Comparison of ENCODE assay signal across 2 cellular contexts in the genomic region with DNA sequence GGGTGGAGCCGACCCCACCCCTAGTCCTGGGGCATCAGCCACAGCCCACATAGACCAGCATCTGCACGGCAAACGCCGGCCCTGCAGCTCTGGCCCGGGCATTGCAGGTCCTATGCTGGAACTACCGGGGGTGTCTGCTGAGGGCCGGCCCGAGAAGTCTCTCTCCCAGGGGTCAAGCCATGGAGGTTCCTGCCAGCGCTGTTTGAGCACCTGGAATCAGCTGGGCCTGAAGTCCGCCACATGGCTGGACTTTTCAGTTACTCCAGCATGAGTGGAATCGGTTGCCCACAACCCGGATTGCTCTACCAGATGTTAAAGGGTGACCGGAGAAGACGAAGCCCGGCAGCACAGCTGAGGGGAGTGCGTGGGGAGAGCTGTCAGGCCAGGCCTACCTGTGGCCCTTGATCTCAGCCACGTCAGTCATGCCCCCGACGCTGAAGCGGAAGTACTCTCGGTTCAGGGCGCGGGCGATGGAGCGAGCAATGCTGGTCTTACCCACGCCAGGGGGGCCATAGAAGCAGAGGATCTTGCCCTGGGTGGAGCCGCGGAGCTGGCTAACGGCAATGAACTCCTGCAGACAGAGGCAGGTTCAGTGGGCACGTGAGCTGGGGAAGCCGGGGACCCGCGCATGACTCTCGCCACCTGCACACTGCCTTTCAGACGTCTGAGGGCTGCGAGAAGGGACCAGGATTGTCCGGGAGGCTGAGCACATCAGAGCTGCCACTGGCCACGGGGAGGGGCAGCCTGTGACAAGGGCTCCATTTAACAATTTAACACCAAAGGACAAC.
TF ChIP-seq lines count a peak whose summit lies in the region.

No MANE protein-coding gene starts in this region.

TF ChIP-seq in HCT116, 20 proteins besides CTCF, POLR2A, EP300 and RAD21:
- TF ChIP-seq, protein P1, sequence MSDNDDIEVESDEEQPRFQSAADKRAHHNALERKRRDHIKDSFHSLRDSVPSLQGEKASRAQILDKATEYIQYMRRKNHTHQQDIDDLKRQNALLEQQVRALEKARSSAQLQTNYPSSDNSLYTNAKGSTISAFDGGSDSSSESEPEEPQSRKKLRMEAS (IDR thresholded peaks at IDR 0.05), result no peak
- no peak for TF ChIP-seq EGR1 (IDR thresholded peaks at IDR 0.05; ENCODE audit: low read depth)
- no peak for TF ChIP-seq SIN3A (IDR thresholded peaks at IDR 0.05; ENCODE audit: low read depth)
- TF ChIP-seq POLR2AphosphoS5 (IDR thresholded peaks at IDR 0.05; ENCODE audit: low read depth, low read length), result no peak

TF ChIP-seq in GM12878, 131 proteins besides CTCF, POLR2A, EP300 and RAD21:
- TF ChIP-seq PKNOX1 (IDR thresholded peaks at IDR 0.05), result 0 out of 2 replicates have a peak, but pooled peaks have one; percentile 16
- TF ChIP-seq BACH1 (IDR thresholded peaks at IDR 0.05; ENCODE audit: borderline replicate concordance), result no peak
